ENCODE assay signal across 8 cellular contexts in the genomic region with DNA sequence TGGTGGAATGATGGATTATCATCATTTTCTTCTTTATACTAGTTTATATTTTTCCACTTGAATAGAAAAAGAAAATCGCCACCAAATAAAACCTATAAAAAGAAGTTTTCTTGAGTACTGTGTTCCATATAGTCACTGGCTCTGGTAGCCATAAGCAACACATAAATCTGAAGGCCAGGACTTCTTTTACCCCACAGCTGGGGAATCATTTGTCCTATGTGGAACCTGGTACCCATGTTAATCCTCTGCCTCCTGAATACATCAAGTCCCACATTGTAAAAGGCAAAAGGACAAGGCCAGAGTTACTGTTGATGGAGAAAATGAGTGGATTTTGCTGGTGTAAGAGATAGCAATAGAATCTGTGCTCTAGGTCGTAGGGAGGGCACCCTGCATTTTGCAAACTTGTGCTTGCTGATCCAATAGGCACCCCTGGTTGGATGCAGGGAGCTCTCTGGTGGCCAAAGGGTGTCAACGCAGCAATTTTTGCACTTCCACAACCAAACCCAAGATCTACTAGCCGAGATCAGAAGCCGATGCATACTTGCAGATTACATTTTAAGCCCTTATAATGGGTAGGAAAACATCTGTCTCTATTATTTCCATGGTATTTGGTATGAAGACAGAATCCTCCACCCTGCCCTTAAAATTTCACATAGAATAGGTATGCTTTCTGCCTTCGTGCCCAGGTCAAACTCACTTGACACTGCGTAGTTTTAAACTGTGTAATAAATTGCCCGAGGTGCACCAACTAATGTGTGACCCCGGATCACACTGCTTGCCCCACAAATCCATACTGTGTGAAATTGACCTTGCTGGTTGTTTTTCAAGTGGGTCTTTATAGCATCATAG.
A peak's percentile ranks its signal among the peaks of the same experiment; 100 is the strongest.
DNase-seq lines count a peak whose midpoint lies in the region; ATAC-seq and TF ChIP-seq lines count a peak whose summit lies in the region.

No MANE protein-coding gene starts in this region.

- H3K27me3 ChIP-seq in H7 (ENCODE audit: control insufficient read depth, insufficient read depth, low read length) (no peaks in the 10 kb centered on the region), duodenal mucosa (ENCODE audit: control insufficient read depth in 1 of 2, insufficient read depth in 2 of 2, low read length in 2 of 2) (no peaks in the 10 kb centered on the region), stomach smooth muscle (ENCODE audit: control insufficient read depth in 1 of 2, insufficient read depth in 2 of 2, low read length in 2 of 2) (peaks cover 0 to 8% of the 10 kb centered on the region in 2 donors)

- H3K36me3 ChIP-seq in H7 (replicated peaks; ENCODE audit: control insufficient read depth, insufficient read depth, low read length) (no peaks in the 10 kb centered on the region), duodenal mucosa (ENCODE audit: control insufficient read depth in 1 of 2, insufficient read depth in 2 of 2, low read length in 2 of 2) (no peaks in the 10 kb centered on the region), stomach smooth muscle (ENCODE audit: control insufficient read depth in 2 of 2, insufficient read depth in 2 of 2, low read length in 2 of 2) (no peaks in the 10 kb centered on the region)

- H3K9me3 Mint-ChIP-seq in T-helper 1 cell treated with Interleukin-12 subunit alpha and Interleukin-12 subunit beta and Interleukin-4 antibody, amounts not matched to agents 30 μg/mL and 1 μg/mL, for 36 hours, result no peaks in the 10 kb centered on the region
- H3K9me3 Mint-ChIP-seq in mesothelial cell of epicardium, result no peaks in the 10 kb centered on the region

- peak overlapping the region in 1 of 2 donors; percentile 25 for H3K9ac ChIP-seq in duodenal mucosa (ENCODE audit: low read depth in 1 of 2, low read length in 2 of 2)
- no peak overlapping the region for H3K9ac ChIP-seq in stomach smooth muscle (ENCODE audit: low read length in 2 of 2)

- ATAC-seq in GM18520 (IDR thresholded peaks at IDR 0.05; ENCODE audit: unreplicated experiment), result no peak

- DNase-seq in GM03348 (ENCODE audit: low spot score) (peak; percentile 53), H7 (peak; percentile 67), NCI-H1092 treated with DMSO at 0.1 percent for 48 hours (lab: John Stamatoyannopoulos, UW) (peak; percentile 68), mesothelial cell of epicardium (ENCODE audit: low spot score in 2 of 2, unreplicated experiment in 2 of 2) (peak in 1 of 2 experiments; percentile 61)

- TF ChIP-seq CTCF in mesothelial cell of epicardium (IDR thresholded peaks at IDR 0.05; ENCODE audit: unreplicated experiment), result peak; percentile 74

- H3K27me3 Mint-ChIP-seq in T-helper 1 cell treated with Interleukin-12 subunit alpha and Interleukin-12 subunit beta and Interleukin-4 antibody, amounts not matched to agents 30 μg/mL and 1 μg/mL, for 36 hours (ENCODE audit: low read depth), result peaks cover 6% of the 10 kb centered on the region
- peaks cover 25% of the 10 kb centered on the region for H3K27me3 Mint-ChIP-seq in mesothelial cell of epicardium (ENCODE audit: low read depth)

- H3K4me1 ChIP-seq in duodenal mucosa (ENCODE audit: control insufficient read depth in 1 of 2, insufficient read depth in 2 of 2, low read length in 2 of 2) (peaks cover 11 to 24% of the 10 kb centered on the region in 2 donors), stomach smooth muscle (ENCODE audit: control insufficient read depth, insufficient read depth, low read length) (peaks cover 5% of the 10 kb centered on the region)

- H3K4me1 Mint-ChIP-seq in T-helper 1 cell treated with Interleukin-12 subunit alpha and Interleukin-12 subunit beta and Interleukin-4 antibody, amounts not matched to agents 30 μg/mL and 1 μg/mL, for 36 hours (ENCODE audit: low read depth), result peaks cover 17% of the 10 kb centered on the region
- H3K4me1 Mint-ChIP-seq in mesothelial cell of epicardium, result peaks cover 9% of the 10 kb centered on the region

- H3K4me3 Mint-ChIP-seq in T-helper 1 cell treated with Interleukin-12 subunit alpha and Interleukin-12 subunit beta and Interleukin-4 antibody, amounts not matched to agents 30 μg/mL and 1 μg/mL, for 36 hours, result no peak overlapping the region
- H3K4me3 Mint-ChIP-seq in mesothelial cell of epicardium, result no peak overlapping the region

- no peak overlapping the region for H3K27ac ChIP-seq in duodenal mucosa (ENCODE audit: low read depth, low read length)
- peak overlapping the region; percentile 7 for H3K27ac ChIP-seq in stomach smooth muscle (ENCODE audit: low read length)

- H3K4me3 ChIP-seq in H7 (ENCODE audit: insufficient read depth, low read depth, low read length) (no peak overlapping the region), duodenal mucosa (ENCODE audit: low read depth in 1 of 2, low read length in 2 of 2) (peak overlapping the region; percentile 32 to 55), stomach smooth muscle (ENCODE audit: low read length in 2 of 2) (peak overlapping the region; percentile 48 to 66)

- H3K36me3 Mint-ChIP-seq in T-helper 1 cell treated with Interleukin-12 subunit alpha and Interleukin-12 subunit beta and Interleukin-4 antibody, amounts not matched to agents 30 μg/mL and 1 μg/mL, for 36 hours (ENCODE audit: low read depth), result no peaks in the 10 kb centered on the region
- no peaks in the 10 kb centered on the region for H3K36me3 Mint-ChIP-seq in mesothelial cell of epicardium

- H3K9me3 ChIP-seq in duodenal mucosa (ENCODE audit: control insufficient read depth in 1 of 2, low read length in 2 of 2) (no peaks in the 10 kb centered on the region), stomach smooth muscle (ENCODE audit: control insufficient read depth in 2 of 2, low read length in 2 of 2) (no peaks in the 10 kb centered on the region)

- peak overlapping the region; percentile 52 for H3K27ac Mint-ChIP-seq in T-helper 1 cell treated with Interleukin-12 subunit alpha and Interleukin-12 subunit beta and Interleukin-4 antibody, amounts not matched to agents 30 μg/mL and 1 μg/mL, for 36 hours
- no peak overlapping the region for H3K27ac Mint-ChIP-seq in mesothelial cell of epicardium
